In the genomic region with DNA sequence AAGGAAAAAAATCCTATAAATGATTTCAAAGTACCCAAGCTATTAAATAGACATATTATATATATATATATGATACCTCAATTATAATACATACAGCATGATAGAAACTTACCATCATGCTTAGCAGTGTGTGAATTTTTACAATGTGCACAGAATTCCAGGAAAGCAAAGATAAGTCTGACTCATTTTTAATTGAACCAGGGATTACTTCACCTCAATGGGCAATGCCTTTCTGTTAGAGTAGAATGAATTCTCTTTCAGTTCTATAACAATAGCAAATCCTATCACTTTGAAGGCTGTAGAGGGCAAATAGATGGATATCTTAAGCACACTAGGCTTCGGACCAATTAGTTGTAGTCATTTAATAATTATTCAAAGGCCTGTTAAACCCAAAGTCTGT, we compare ENCODE assay signal across 32 cellular contexts. TPM values are rescaled to one million over a fixed set of nuclear protein-coding genes. Genes with fewer than 3 reads are reported as not detected.
DNase-seq lines count a peak whose midpoint lies in the region; ATAC-seq, FAIRE-seq and TF ChIP-seq lines count a peak whose summit lies in the region.
"Had no signal": no experiment of that assay in that cellular context is flagged by ENCODE, and none has a peak within 500 bp of the region (broad histone marks: within the 10 kb centered on the region; RNA-seq: fewer than 3 reads in every experiment).

No MANE protein-coding gene starts in this region.

- H4K8ac ChIP-seq in H9 (replicated peaks; ENCODE audit: insufficient read length, low read depth, low read length) = no peak overlapping the region

- no peak overlapping the region for H3K23ac ChIP-seq in H9 (ENCODE audit: insufficient read length, low read depth, low read length)

- peaks cover 5% of the 10 kb centered on the region in 2 experiments for H3K4me1 Mint-ChIP-seq in H9
- H3K4me1 Mint-ChIP-seq in activated T-cell treated with anti-CD3 and anti-CD28 coated beads, Interleukin-2, amount 50 U/mL, for 72 hours (ENCODE audit: low read depth) = no peaks in the 10 kb centered on the region

- H2BK12ac ChIP-seq in H9 (ENCODE audit: insufficient read length, low read depth, low read length) = no peak overlapping the region

- FAIRE-seq in HepG2 (lab: Jason Lieb, UNC) = no peak
- FAIRE-seq: A549, D721Med, frontal cortex, islet of Langerhans, TTC549 had no signal

- H2AFZ ChIP-seq in ACC112 (ENCODE audit: low read length, unreplicated experiment) (peak overlapping the region; percentile 33), mammary epithelial cell (ENCODE audit: low read depth, low read length) (no peak overlapping the region), H9 (ENCODE audit: low read length) (no peak overlapping the region), HepG2 (ENCODE audit: low read length) (no peak overlapping the region)

- H3T11ph ChIP-seq in H9 (ENCODE audit: low read length) = no peak overlapping the region

- no peak for TF ChIP-seq POLR2A in HepG2 (IDR thresholded peaks at IDR 0.05; ENCODE audit: insufficient read depth in 1 of 2, low read depth in 2 of 2, low read length in 2 of 2)

- H4K20me1 ChIP-seq in mammary epithelial cell (ENCODE audit: insufficient read depth, low read length) (no peaks in the 10 kb centered on the region), H9 (ENCODE audit: control insufficient read depth, insufficient read depth, insufficient read length) (no peaks in the 10 kb centered on the region), HepG2 (ENCODE audit: insufficient read depth, low read length) (no peaks in the 10 kb centered on the region)

- no peaks in the 10 kb centered on the region for H3K27me3 ChIP-seq in ACC112 (ENCODE audit: insufficient read depth, low read length)
- no peaks in the 10 kb centered on the region for H3K27me3 ChIP-seq in mammary epithelial cell (ENCODE audit: insufficient read depth, low read length)
- H3K27me3 ChIP-seq in H9 (ENCODE audit: insufficient read depth, low read length) = no peaks in the 10 kb centered on the region
- H3K27me3 ChIP-seq in HepG2 (ENCODE audit: control insufficient read depth in 1 of 2, insufficient read depth in 2 of 2, low read length in 2 of 2) = no peaks in the 10 kb centered on the region
- H3K27me3 ChIP-seq: tibial nerve had no signal

- no peak overlapping the region for H4K91ac ChIP-seq in H9 (ENCODE audit: insufficient read length, low read depth, low read length)

- no peak overlapping the region for H3K56ac ChIP-seq in H9 (ENCODE audit: insufficient read length, low read depth, low read length)

- H3K79me2 ChIP-seq in ACC112 (ENCODE audit: control insufficient read depth, insufficient read depth, low read length, unreplicated experiment) = no peaks in the 10 kb centered on the region
- no peaks in the 10 kb centered on the region for H3K79me2 ChIP-seq in mammary epithelial cell (ENCODE audit: insufficient read depth, low read length)
- H3K79me2 ChIP-seq in H9 (ENCODE audit: insufficient read depth, low read length) = no peaks in the 10 kb centered on the region
- no peaks in the 10 kb centered on the region for H3K79me2 ChIP-seq in HepG2 (ENCODE audit: insufficient read depth, low read length)

- intact Hi-C loops in mammary epithelial cell (cut with micrococcal nuclease) (no loop called here), HepG2 (cut with micrococcal nuclease; ENCODE audit: unreplicated experiment) (no loop called here)

- no peak overlapping the region for H3K14ac ChIP-seq in H9 (ENCODE audit: insufficient read depth, low read length)

- 86% methylated on average over 1 of the region's 1 CpG for WGBS in mammary epithelial cell (ENCODE audit: low coverage, missing lambda C conversion rate)
- no CpG with 5 or more reads among the region's 1 CpG for WGBS in H9 (ENCODE audit: extremely low coverage, insufficient read length, low lambda C conversion rate)
- 0% methylated on average over 1 of the region's 1 CpG for WGBS in HepG2 (ENCODE audit: low lambda C conversion rate)

- H3K4me3 Mint-ChIP-seq in H9 = no peak overlapping the region
- no peak overlapping the region for H3K4me3 Mint-ChIP-seq in activated T-cell treated with anti-CD3 and anti-CD28 coated beads, Interleukin-2, amount 50 U/mL, for 72 hours
- H3K4me3 Mint-ChIP-seq: activated naive CD4-positive, alpha-beta T cell treated with anti-CD3 and anti-CD28 coated beads for 36 hours; activated T-cell treated with anti-CD3 and anti-CD28 coated beads, Interleukin-2, amount 50 U/mL, for 4 hours; dendritic cell treated with granulocyte-macrophage colony-stimulating factor and Interleukin-4, amounts not matched to agents 40 ng/mL and 50 ng/mL, for 4 days had no signal

- POLR2A ChIA-PET in HepG2 (lab: Yijun Ruan, JAX) = no interaction called here

- no peak overlapping the region for H4K5ac ChIP-seq in H9 (ENCODE audit: insufficient read length, low read depth, low read length)

- in situ Hi-C loops in mammary epithelial cell (cut with MboI; ENCODE audit: low sequenced_read_pairs in 2 of 2) (no loop called here), HepG2 (cut with HindIII; ENCODE audit: extremely low pct_ligation_motif_present, low pct_unique_long_range_greater_than_20kb) (no loop called here)

- H3K18ac ChIP-seq in H9 (ENCODE audit: insufficient read length, low read depth, low read length) = no peak overlapping the region

- no peaks in the 10 kb centered on the region for H3K23me2 ChIP-seq in H9 (ENCODE audit: insufficient read length, low read depth, low read length, poor library complexity, severe bottlenecking)

- no peak overlapping the region for H3K27ac Mint-ChIP-seq in H9
- no peak overlapping the region for H3K27ac Mint-ChIP-seq in activated T-cell treated with anti-CD3 and anti-CD28 coated beads, Interleukin-2, amount 50 U/mL, for 72 hours
- H3K27ac Mint-ChIP-seq in activated naive CD4-positive, alpha-beta T cell treated with anti-CD3 and anti-CD28 coated beads, Interleukin-2, amount 50 U/mL, for 72 hours = no peak overlapping the region
- H3K27ac Mint-ChIP-seq: activated naive CD4-positive, alpha-beta T cell treated with anti-CD3 and anti-CD28 coated beads for 36 hours; CD14-positive monocyte; dendritic cell treated with granulocyte-macrophage colony-stimulating factor and Interleukin-4, amounts not matched to agents 40 ng/mL and 50 ng/mL, for 4 days had no signal

- TF ChIP-seq RAD21 in Ishikawa (IDR thresholded peaks at IDR 0.05; ENCODE audit: low read depth) (no peak), HepG2 (CRISPR knock-in tag; IDR thresholded peaks at IDR 0.05) (no peak)

- H2AK5ac ChIP-seq in H9 (ENCODE audit: insufficient read length, low read length) = no peak overlapping the region

- no peak for TF ChIP-seq EP300 in Ishikawa (IDR thresholded peaks at IDR 0.05; ENCODE audit: borderline replicate concordance)
- no peak for TF ChIP-seq EP300 in HepG2 (IDR thresholded peaks at IDR 0.05; ENCODE audit: low read depth in 2 of 2, low read length in 2 of 2)
- no peak for TF ChIP-seq EP300 in HepG2 (CRISPR knock-in tag; IDR thresholded peaks at IDR 0.05; ENCODE audit: borderline replicate concordance)

- H2BK120ac ChIP-seq in H9 (ENCODE audit: low read depth, low read length, poor library complexity, severe bottlenecking) = no peak overlapping the region

- no peak overlapping the region for H2BK20ac ChIP-seq in H9 (ENCODE audit: low read depth, low read length, poor library complexity, severe bottlenecking)

- peaks cover 0 to 5% of the 10 kb centered on the region in 2 experiments; a peak in 4 of 5 replicates for H3K9me3 Mint-ChIP-seq in H9
- no peaks in the 10 kb centered on the region for H3K9me3 Mint-ChIP-seq in activated T-cell treated with anti-CD3 and anti-CD28 coated beads, Interleukin-2, amount 50 U/mL, for 72 hours
- H3K9me3 Mint-ChIP-seq in activated naive CD4-positive, alpha-beta T cell treated with anti-CD3 and anti-CD28 coated beads, Interleukin-2, amount 50 U/mL, for 72 hours = no peaks in the 10 kb centered on the region
- H3K9me3 Mint-ChIP-seq: activated naive CD4-positive, alpha-beta T cell treated with anti-CD3 and anti-CD28 coated beads for 36 hours; activated T-cell treated with anti-CD3 and anti-CD28 coated beads, Interleukin-2, amount 50 U/mL, for 4 hours; dendritic cell treated with granulocyte-macrophage colony-stimulating factor and Interleukin-4, amounts not matched to agents 40 ng/mL and 50 ng/mL, for 4 days had no signal

- peaks cover 6 to 8% (median 8%) of the 10 kb centered on the region in 3 experiments; a peak in 4 of 7 replicates for H3K36me3 Mint-ChIP-seq in H9 (ENCODE audit: insufficient read depth in 1 of 3, low read depth in 3 of 3)
- H3K36me3 Mint-ChIP-seq in activated T-cell treated with anti-CD3 and anti-CD28 coated beads, Interleukin-2, amount 50 U/mL, for 72 hours (ENCODE audit: insufficient read depth in 2 of 2) = peaks cover 0 to 1% of the 10 kb centered on the region in 2 donors
- no peaks in the 10 kb centered on the region for H3K36me3 Mint-ChIP-seq in activated naive CD4-positive, alpha-beta T cell treated with anti-CD3 and anti-CD28 coated beads, Interleukin-2, amount 50 U/mL, for 72 hours
- H3K36me3 Mint-ChIP-seq: CD14-positive monocyte had no signal

- no peak for ATAC-seq in HepG2
- no peak for ATAC-seq in activated T-cell treated with anti-CD3 and anti-CD28 coated beads, Interleukin-2, amount 50 U/mL, for 72 hours (replicated peaks in 1 of 2)
- ATAC-seq in activated naive CD4-positive, alpha-beta T cell treated with anti-CD3 and anti-CD28 coated beads, Interleukin-2, amount 50 U/mL, for 72 hours = no peak
- ATAC-seq: A549; activated T-cell treated with anti-CD3 and anti-CD28 coated beads, Interleukin-2, amount 50 U/mL, for 4 hours; psoas muscle had no signal

- H3K9me3 ChIP-seq in mammary epithelial cell (replicated peaks; ENCODE audit: insufficient read depth, low read length) (no peaks in the 10 kb centered on the region), H9 (ENCODE audit: control insufficient read depth, low read depth, low read length) (no peaks in the 10 kb centered on the region), HepG2 (ENCODE audit: low read length) (no peaks in the 10 kb centered on the region)
- H3K9me3 ChIP-seq: A549, psoas muscle, tibial nerve had no signal

- peak; percentile 51 for DNase-seq in mammary epithelial cell
- DNase-seq in kidney glomerular epithelial cell (lab: John Stamatoyannopoulos, UW) = peak; percentile 20
- DNase-seq in H9 = no peak
- no peak for DNase-seq in HepG2 (ENCODE audit: low spot score)
- DNase-seq in activated T-cell treated with anti-CD3 and anti-CD28 coated beads, Interleukin-2, amount 50 U/mL, for 72 hours = no peak
- no peak for DNase-seq in activated naive CD4-positive, alpha-beta T cell treated with anti-CD3 and anti-CD28 coated beads, Interleukin-2, amount 50 U/mL, for 72 hours (ENCODE audit: low spot score in 2 of 2)
- DNase-seq: activated CD4-positive, alpha-beta T cell treated with anti-CD3 and anti-CD28 coated beads for 1 hour; activated naive CD4-positive, alpha-beta T cell treated with anti-CD3 and anti-CD28 coated beads for 36 hours; activated T-cell treated with anti-CD3 and anti-CD28 coated beads, Interleukin-2, amount 50 U/mL, for 4 hours; amygdala; caudate nucleus; H7; hypothalamus; KBM-7; NCI-H187 treated with DMSO at 0.1 percent for 48 hours; NCI-H774; psoas muscle; SHP77; stimulated activated CD4-positive, alpha-beta T cell treated with anti-CD3 and anti-CD28 coated beads, Interleukin-4, amount 100 ng/mL, for 24 hours; stimulated activated naive CD4-positive, alpha-beta T cell treated with Interleukin-2 at 50 U/mL for 16 hours had no signal

- no peak for TF ChIP-seq CTCF in mammary epithelial cell (conservative IDR thresholded peaks at IDR 0.05 in 1 of 2, IDR thresholded peaks at IDR 0.05 in 1 of 2; ENCODE audit: extremely low read depth in 1 of 2, insufficient read depth in 1 of 2, low read depth in 1 of 2, low read length in 2 of 2)
- TF ChIP-seq CTCF in H9 (conservative IDR thresholded peaks at IDR 0.05) = no peak
- no peak for TF ChIP-seq CTCF in HepG2 (CRISPR knock-in tag; IDR thresholded peaks at IDR 0.05)

- H3K27ac ChIP-seq in ACC112 (ENCODE audit: low read depth, low read length) (0 out of 2 replicates have a peak overlapping the region, but pooled peaks have one; percentile 25), mammary epithelial cell (ENCODE audit: insufficient read depth, low read depth, low read length) (no peak overlapping the region), H9 (ENCODE audit: insufficient read length, low read depth, low read length) (no peak overlapping the region), HepG2 (ENCODE audit: extremely low read length, insufficient read depth, low read length) (no peak overlapping the region)
- H3K27ac ChIP-seq: psoas muscle, tibial nerve had no signal

- dilution Hi-C loops in mammary epithelial cell (cut with HindIII; ENCODE audit: low sequenced_read_pairs) = no loop called here

- H3K9ac ChIP-seq in mammary epithelial cell (ENCODE audit: insufficient read depth, low read length) (no peak overlapping the region), H9 (ENCODE audit: extremely low read depth, insufficient read length, low read length) (no peak overlapping the region), HepG2 (ENCODE audit: insufficient read depth, low read depth, low read length) (no peak overlapping the region)

- no peak overlapping the region for H3K4ac ChIP-seq in H9 (ENCODE audit: low read depth, low read length)

- H3K4me2 ChIP-seq in mammary epithelial cell (ENCODE audit: insufficient read depth, low read depth, low read length) = no peak overlapping the region
- no peak overlapping the region for H3K4me2 ChIP-seq in H9 (ENCODE audit: insufficient read depth, insufficient read length, low read length)
- H3K4me2 ChIP-seq in HepG2 (ENCODE audit: low read depth, low read length) = no peak overlapping the region

- no peaks in the 10 kb centered on the region for H3K27me3 Mint-ChIP-seq in H9 (ENCODE audit: low read depth)
- peaks cover 7% of the 10 kb centered on the region for H3K27me3 Mint-ChIP-seq in activated T-cell treated with anti-CD3 and anti-CD28 coated beads, Interleukin-2, amount 50 U/mL, for 72 hours (ENCODE audit: low read depth)

- no peak overlapping the region for H2BK5ac ChIP-seq in H9 (ENCODE audit: insufficient read length, low read length)

- BruUV-seq in mammary epithelial cell (replicated peaks; lab: Mats Ljungman, UMichigan) (no TSS peak), HepG2 (replicated peaks; lab: Mats Ljungman, UMichigan) (no TSS peak)

- H3K79me1 ChIP-seq in H9 (ENCODE audit: insufficient read depth, low read depth, low read length, poor library complexity, severe bottlenecking) = no peaks in the 10 kb centered on the region

- H3K4me1 ChIP-seq in ACC112 (ENCODE audit: control insufficient read depth, insufficient read depth, low read length, unreplicated experiment) (peaks cover 41% of the 10 kb centered on the region), mammary epithelial cell (ENCODE audit: insufficient read depth, low read length) (peaks cover 17% of the 10 kb centered on the region), H9 (ENCODE audit: insufficient read depth, low read length) (no peaks in the 10 kb centered on the region), HepG2 (ENCODE audit: insufficient read depth, low read length) (no peaks in the 10 kb centered on the region)
- H3K4me1 ChIP-seq: psoas muscle, tibial nerve had no signal

- no peak overlapping the region for H3K4me3 ChIP-seq in ACC112 (ENCODE audit: low read depth, low read length)
- no peak overlapping the region for H3K4me3 ChIP-seq in mammary epithelial cell (replicated peaks in 1 of 3; ENCODE audit: insufficient read depth in 1 of 3, low read depth in 2 of 3, low read length in 3 of 3)
- H3K4me3 ChIP-seq in HepG2 (replicated peaks in 1 of 3; ENCODE audit: insufficient read depth in 1 of 3, low read depth in 2 of 3, low read length in 3 of 3) = no peak overlapping the region
- H3K4me3 ChIP-seq: A549, lung, psoas muscle, tibial nerve had no signal

- CTCF ChIA-PET in mammary epithelial cell (lab: Charles Lee; ENCODE audit: low non-redundant PET) (no interaction called here), HepG2 (lab: Yijun Ruan, JAX; ENCODE audit: low intra/inter-chr PET ratio, low total read pairs) (no interaction called here)

- no peak overlapping the region for H2BK15ac ChIP-seq in H9 (ENCODE audit: low read depth, low read length)

- H3K36me3 ChIP-seq in ACC112 (ENCODE audit: insufficient read depth, low read length) (no peaks in the 10 kb centered on the region), mammary epithelial cell (ENCODE audit: insufficient read depth, low read length) (no peaks in the 10 kb centered on the region), HepG2 (replicated peaks in 1 of 2; ENCODE audit: control insufficient read depth in 1 of 2, insufficient read depth in 2 of 2, low read length in 2 of 2) (no peaks in the 10 kb centered on the region)
- H3K36me3 ChIP-seq: tibial nerve had no signal

RNA-seq across cellular contexts. Expression of gene P3H2, which starts 54.8 kb away (rescaled TPM):
- total RNA-seq in mammary epithelial cell = 100 to 1,000 TPM in 1 of 2 donors, 10 to 100 TPM in 1; 71.2 to 181 TPM
- polyA plus RNA-seq in mammary epithelial cell = 150 TPM
- 188 TPM for polyA minus RNA-seq in mammary epithelial cell
- total RNA-seq in H9 (2021) = 41.1 and 41.5 TPM in 2 replicates
- not detected in 2 replicates for total RNA-seq in HepG2 (2016; rRNA removed; fragmentation: Illumina TruSeq; extraction: Trizol)
- total RNA-seq in HepG2 (2016; cell fraction: cytosol; rRNA removed; fragmentation: Illumina TruSeq; extraction: Trizol; ENCODE audit: low read depth) = not detected in 2 replicates
- total RNA-seq in HepG2 (2016; cell fraction: insoluble cytoplasmic fraction; rRNA removed; fragmentation: Illumina TruSeq; extraction: Trizol) = not detected in 2 replicates
- not detected in 2 replicates for total RNA-seq in HepG2 (2016; cell fraction: membrane; rRNA removed; fragmentation: Illumina TruSeq; extraction: Trizol)
- not detected in 2 replicates for total RNA-seq in HepG2 (2016; cell fraction: nucleus; rRNA removed; fragmentation: Illumina TruSeq; extraction: Trizol)
- not detected in 2 replicates for polyA plus RNA-seq in HepG2 (2011; rRNA removed)
- polyA plus RNA-seq in HepG2 (2011; cell fraction: cytosol; rRNA removed) = 0.11 TPM in 1 of 2 replicates, not detected in the other
- not detected in 2 replicates for polyA plus RNA-seq in HepG2 (2011; cell fraction: nucleus; rRNA removed)
- polyA plus RNA-seq in HepG2 (2012) = not detected in 2 replicates
- polyA plus RNA-seq in HepG2 (2016; cell fraction: cytosol; fragmentation: Illumina TruSeq; extraction: Trizol; ENCODE audit: low read depth) = not detected in 2 replicates
- not detected in 2 replicates for polyA plus RNA-seq in HepG2 (2016; cell fraction: insoluble cytoplasmic fraction; fragmentation: Illumina TruSeq; extraction: Trizol; ENCODE audit: low read depth)
- polyA plus RNA-seq in HepG2 (2016; cell fraction: membrane; fragmentation: Illumina TruSeq; extraction: Trizol; ENCODE audit: low read depth) = not detected in 2 replicates
- not detected in 2 replicates for polyA plus RNA-seq in HepG2 (2016; cell fraction: nucleus; fragmentation: Illumina TruSeq; extraction: Trizol; ENCODE audit: insufficient read depth, low read depth)
- polyA minus RNA-seq in HepG2 (2011; rRNA and poly(A)+ RNA removed; ENCODE audit: low replicate concordance) = not detected in 2 replicates
- polyA minus RNA-seq in HepG2 (2011; cell fraction: cytosol; rRNA and poly(A)+ RNA removed) = not detected in 2 replicates
- not detected in 2 replicates for polyA minus RNA-seq in HepG2 (2011; cell fraction: nucleus; rRNA and poly(A)+ RNA removed)
- total RNA-seq in activated T-cell treated with anti-CD3 and anti-CD28 coated beads, Interleukin-2, amount 50 U/mL, for 72 hours = not detected
- not detected for total RNA-seq in activated naive CD4-positive, alpha-beta T cell treated with anti-CD3 and anti-CD28 coated beads, Interleukin-2, amount 50 U/mL, for 72 hours
- total RNA-seq: activated CD8-positive, alpha-beta memory T cell treated with anti-CD3 and anti-CD28 coated beads for 36 hours; activated naive CD4-positive, alpha-beta T cell treated with anti-CD3 and anti-CD28 coated beads for 36 hours had no signal

Comparison
In these comparisons a context has a peak if more than half of its experiments do, and no peak if none do; other contexts are left out.
1. DNase-seq: peak in mammary epithelial cell (single experiment) and kidney glomerular epithelial cell (single experiment); none in H9 (single experiment), HepG2 (single experiment), activated T-cell treated with anti-CD3 and anti-CD28 coated beads, Interleukin-2, amount 50 U/mL, for 72 hours (0 of 2) and activated naive CD4-positive, alpha-beta T cell treated with anti-CD3 and anti-CD28 coated beads, Interleukin-2, amount 50 U/mL, for 72 hours (0 of 2).
2. RNA of gene P3H2, which starts 54.8 kb away (total RNA-seq): 71.2 to 181 TPM in mammary epithelial cell and 41.1 to 41.5 TPM in H9; not detected in HepG2, not detected in activated T-cell treated with anti-CD3 and anti-CD28 coated beads, Interleukin-2, amount 50 U/mL, for 72 hours and not detected in activated naive CD4-positive, alpha-beta T cell treated with anti-CD3 and anti-CD28 coated beads, Interleukin-2, amount 50 U/mL, for 72 hours; every median in the first group is over 10 times any median in the second.